ENCODE assay signal across 1 cellular context in the genomic region with DNA sequence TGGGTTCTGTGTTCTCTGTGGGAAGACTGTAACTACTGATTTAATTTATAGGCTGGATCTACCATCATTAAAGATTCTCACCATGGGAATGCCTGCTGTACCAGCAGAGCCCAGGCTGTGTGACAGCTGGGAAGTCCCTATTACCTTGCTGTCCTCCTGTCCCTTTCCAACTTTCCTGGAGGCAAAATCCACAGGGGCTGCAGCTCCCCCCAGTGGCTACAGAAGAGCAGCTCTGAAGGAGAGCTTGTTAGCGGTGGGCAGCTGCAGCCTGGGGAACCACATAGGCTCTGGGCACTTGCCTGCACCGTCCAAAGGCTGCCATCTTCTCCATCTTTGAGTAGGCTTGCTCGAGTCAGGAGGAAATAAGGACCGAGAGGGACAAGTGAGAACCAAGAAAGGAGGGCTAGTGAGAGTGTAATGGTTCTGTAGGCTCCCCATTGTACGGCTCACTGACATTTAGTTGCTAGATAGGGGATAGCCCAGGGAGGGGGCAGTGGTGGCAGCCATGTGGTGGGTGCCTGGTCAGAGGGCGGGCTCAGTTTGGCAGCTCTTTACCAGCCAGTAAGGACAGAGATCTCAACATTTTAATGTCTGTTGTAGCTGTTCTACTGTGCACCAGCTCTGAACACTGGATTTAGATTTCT.
TF ChIP-seq lines count a peak whose summit lies in the region.

No MANE protein-coding gene starts in this region.

TF ChIP-seq in HepG2, 621 proteins besides CTCF, POLR2A, EP300 and RAD21 (continued from another document and continues in another):
- TF ChIP-seq HOXA7 (CRISPR knock-in tag; IDR thresholded peaks at IDR 0.05) = no peak
- no peak for TF ChIP-seq TAF1 (CRISPR knock-in tag; IDR thresholded peaks at IDR 0.05)
- TF ChIP-seq, protein P1, sequence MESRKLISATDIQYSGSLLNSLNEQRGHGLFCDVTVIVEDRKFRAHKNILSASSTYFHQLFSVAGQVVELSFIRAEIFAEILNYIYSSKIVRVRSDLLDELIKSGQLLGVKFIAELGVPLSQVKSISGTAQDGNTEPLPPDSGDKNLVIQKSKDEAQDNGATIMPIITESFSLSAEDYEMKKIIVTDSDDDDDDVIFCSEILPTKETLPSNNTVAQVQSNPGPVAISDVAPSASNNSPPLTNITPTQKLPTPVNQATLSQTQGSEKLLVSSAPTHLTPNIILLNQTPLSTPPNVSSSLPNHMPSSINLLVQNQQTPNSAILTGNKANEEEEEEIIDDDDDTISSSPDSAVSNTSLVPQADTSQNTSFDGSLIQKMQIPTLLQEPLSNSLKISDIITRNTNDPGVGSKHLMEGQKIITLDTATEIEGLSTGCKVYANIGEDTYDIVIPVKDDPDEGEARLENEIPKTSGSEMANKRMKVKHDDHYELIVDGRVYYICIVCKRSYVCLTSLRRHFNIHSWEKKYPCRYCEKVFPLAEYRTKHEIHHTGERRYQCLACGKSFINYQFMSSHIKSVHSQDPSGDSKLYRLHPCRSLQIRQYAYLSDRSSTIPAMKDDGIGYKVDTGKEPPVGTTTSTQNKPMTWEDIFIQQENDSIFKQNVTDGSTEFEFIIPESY (CRISPR knock-in tag; IDR thresholded peaks at IDR 0.05) = 0 out of 2 replicates have a peak, but pooled peaks have one; percentile 46
- TF ChIP-seq ERF (CRISPR knock-in tag; IDR thresholded peaks at IDR 0.05) = peak; percentile 50; the same call in 1 of the 2 replicates
- peak; percentile 31 for TF ChIP-seq YY1 (IDR thresholded peaks at IDR 0.05; ENCODE audit: insufficient read depth, insufficient replicate concordance, low read depth, low read length)
- no peak for TF ChIP-seq SOX13 (IDR thresholded peaks at IDR 0.05)
- TF ChIP-seq SOX13 (CRISPR knock-in tag; conservative IDR thresholded peaks at IDR 0.05 in 1 of 2, IDR thresholded peaks at IDR 0.05 in 1 of 2) = 0 out of 4 replicates have a peak, but pooled peaks of 1 of the 2 experiments have one; percentile 7
- peak; percentile 31; the same call in 1 of the 2 replicates for TF ChIP-seq ZNF644 (CRISPR knock-in tag; IDR thresholded peaks at IDR 0.05; ENCODE audit: low read depth)
- TF ChIP-seq SMAD3 (CRISPR knock-in tag; IDR thresholded peaks at IDR 0.05) = no peak
- TF ChIP-seq MZF1 (CRISPR knock-in tag; IDR thresholded peaks at IDR 0.05; ENCODE audit: borderline replicate concordance) = no peak
- no peak for TF ChIP-seq ZNF577 (CRISPR knock-in tag; IDR thresholded peaks at IDR 0.05; ENCODE audit: borderline replicate concordance, low read depth)
- TF ChIP-seq NCOR1 (IDR thresholded peaks at IDR 0.05; ENCODE audit: borderline replicate concordance, low read length) = no peak
- TF ChIP-seq, protein P2, sequence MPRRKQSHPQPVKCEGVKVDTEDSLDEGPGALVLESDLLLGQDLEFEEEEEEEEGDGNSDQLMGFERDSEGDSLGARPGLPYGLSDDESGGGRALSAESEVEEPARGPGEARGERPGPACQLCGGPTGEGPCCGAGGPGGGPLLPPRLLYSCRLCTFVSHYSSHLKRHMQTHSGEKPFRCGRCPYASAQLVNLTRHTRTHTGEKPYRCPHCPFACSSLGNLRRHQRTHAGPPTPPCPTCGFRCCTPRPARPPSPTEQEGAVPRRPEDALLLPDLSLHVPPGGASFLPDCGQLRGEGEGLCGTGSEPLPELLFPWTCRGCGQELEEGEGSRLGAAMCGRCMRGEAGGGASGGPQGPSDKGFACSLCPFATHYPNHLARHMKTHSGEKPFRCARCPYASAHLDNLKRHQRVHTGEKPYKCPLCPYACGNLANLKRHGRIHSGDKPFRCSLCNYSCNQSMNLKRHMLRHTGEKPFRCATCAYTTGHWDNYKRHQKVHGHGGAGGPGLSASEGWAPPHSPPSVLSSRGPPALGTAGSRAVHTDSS (CRISPR knock-in tag; conservative IDR thresholded peaks at IDR 0.05) = no peak
- TF ChIP-seq, protein P3, sequence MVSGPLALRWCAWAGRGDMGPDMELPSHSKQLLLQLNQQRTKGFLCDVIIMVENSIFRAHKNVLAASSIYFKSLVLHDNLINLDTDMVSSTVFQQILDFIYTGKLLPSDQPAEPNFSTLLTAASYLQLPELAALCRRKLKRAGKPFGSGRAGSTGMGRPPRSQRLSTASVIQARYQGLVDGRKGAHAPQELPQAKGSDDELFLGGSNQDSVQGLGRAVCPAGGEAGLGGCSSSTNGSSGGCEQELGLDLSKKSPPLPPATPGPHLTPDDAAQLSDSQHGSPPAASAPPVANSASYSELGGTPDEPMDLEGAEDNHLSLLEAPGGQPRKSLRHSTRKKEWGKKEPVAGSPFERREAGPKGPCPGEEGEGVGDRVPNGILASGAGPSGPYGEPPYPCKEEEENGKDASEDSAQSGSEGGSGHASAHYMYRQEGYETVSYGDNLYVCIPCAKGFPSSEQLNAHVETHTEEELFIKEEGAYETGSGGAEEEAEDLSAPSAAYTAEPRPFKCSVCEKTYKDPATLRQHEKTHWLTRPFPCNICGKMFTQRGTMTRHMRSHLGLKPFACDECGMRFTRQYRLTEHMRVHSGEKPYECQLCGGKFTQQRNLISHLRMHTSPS (CRISPR knock-in tag; IDR thresholded peaks at IDR 0.05; ENCODE audit: low read depth) = no peak
- TF ChIP-seq ZNF775 (CRISPR knock-in tag; IDR thresholded peaks at IDR 0.05; ENCODE audit: borderline replicate concordance) = no peak
- TF ChIP-seq ZNF496 (CRISPR knock-in tag; IDR thresholded peaks at IDR 0.05; ENCODE audit: insufficient replicate concordance) = no peak
- peak; percentile 89 for TF ChIP-seq XRCC5 (optimal IDR thresholded peaks at IDR 0.05; ENCODE audit: low read length)
- TF ChIP-seq ZNF674 (CRISPR knock-in tag; IDR thresholded peaks at IDR 0.05; ENCODE audit: low read depth) = no peak
- no peak for TF ChIP-seq ZNF256 (CRISPR knock-in tag; conservative IDR thresholded peaks at IDR 0.05)
- no peak for TF ChIP-seq ZNF724P (CRISPR knock-in tag; IDR thresholded peaks at IDR 0.05; ENCODE audit: borderline replicate concordance)
- no peak for TF ChIP-seq FOSL1 (CRISPR knock-in tag; IDR thresholded peaks at IDR 0.05; ENCODE audit: borderline replicate concordance)
- TF ChIP-seq TSC22D2 (CRISPR knock-in tag; IDR thresholded peaks at IDR 0.05; ENCODE audit: borderline replicate concordance) = peak; percentile 70; the same call in 1 of the 2 replicates
- TF ChIP-seq, protein P4, sequence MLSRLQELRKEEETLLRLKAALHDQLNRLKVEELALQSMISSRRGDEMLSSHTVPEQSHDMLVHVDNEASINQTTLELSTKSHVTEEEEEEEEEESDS (CRISPR knock-in tag; IDR thresholded peaks at IDR 0.05; ENCODE audit: borderline replicate concordance) = no peak
- TF ChIP-seq ZNF282 (IDR thresholded peaks at IDR 0.05; ENCODE audit: partially characterized antibody) = no peak
- no peak for TF ChIP-seq HMG20B (CRISPR knock-in tag; conservative IDR thresholded peaks at IDR 0.05)
- TF ChIP-seq RFX5 (IDR thresholded peaks at IDR 0.05; ENCODE audit: low read depth, low read length) = no peak
- no peak for TF ChIP-seq WIZ (CRISPR knock-in tag; IDR thresholded peaks at IDR 0.05)
- TF ChIP-seq ZFP82 (CRISPR knock-in tag; IDR thresholded peaks at IDR 0.05; ENCODE audit: borderline replicate concordance) = no peak
- TF ChIP-seq SOX6 (IDR thresholded peaks at IDR 0.05) = no peak
- TF ChIP-seq SOX6 (CRISPR knock-in tag; IDR thresholded peaks at IDR 0.05) = peak; percentile 36; the same call in 1 of the 2 replicates
- no peak for TF ChIP-seq AHR (CRISPR knock-in tag; IDR thresholded peaks at IDR 0.05)
- TF ChIP-seq ZNF274 (CRISPR knock-in tag; IDR thresholded peaks at IDR 0.05) = no peak
- TF ChIP-seq, protein P5, sequence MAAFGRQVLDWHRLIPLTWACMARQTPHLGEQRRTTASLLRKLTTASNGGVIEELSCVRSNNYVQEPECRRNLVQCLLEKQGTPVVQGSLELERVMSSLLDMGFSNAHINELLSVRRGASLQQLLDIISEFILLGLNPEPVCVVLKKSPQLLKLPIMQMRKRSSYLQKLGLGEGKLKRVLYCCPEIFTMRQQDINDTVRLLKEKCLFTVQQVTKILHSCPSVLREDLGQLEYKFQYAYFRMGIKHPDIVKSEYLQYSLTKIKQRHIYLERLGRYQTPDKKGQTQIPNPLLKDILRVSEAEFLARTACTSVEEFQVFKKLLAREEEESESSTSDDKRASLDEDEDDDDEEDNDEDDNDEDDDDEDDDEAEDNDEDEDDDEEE (CRISPR knock-in tag; IDR thresholded peaks at IDR 0.05) = peak; percentile 36; the same call in 1 of the 2 replicates
- TF ChIP-seq NRL (CRISPR knock-in tag; IDR thresholded peaks at IDR 0.05; ENCODE audit: borderline replicate concordance) = no peak
- no peak for TF ChIP-seq MTF1 (CRISPR knock-in tag; IDR thresholded peaks at IDR 0.05)
- TF ChIP-seq, protein P6, sequence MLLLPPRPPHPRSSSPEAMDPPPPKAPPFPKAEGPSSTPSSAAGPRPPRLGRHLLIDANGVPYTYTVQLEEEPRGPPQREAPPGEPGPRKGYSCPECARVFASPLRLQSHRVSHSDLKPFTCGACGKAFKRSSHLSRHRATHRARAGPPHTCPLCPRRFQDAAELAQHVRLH (CRISPR knock-in tag; IDR thresholded peaks at IDR 0.05; ENCODE audit: borderline replicate concordance, low read depth) = peak; percentile 81; the same call in 1 of the 2 replicates
- TF ChIP-seq ZNF383 (CRISPR knock-in tag; IDR thresholded peaks at IDR 0.05; ENCODE audit: borderline replicate concordance) = no peak
- TF ChIP-seq, protein P7, sequence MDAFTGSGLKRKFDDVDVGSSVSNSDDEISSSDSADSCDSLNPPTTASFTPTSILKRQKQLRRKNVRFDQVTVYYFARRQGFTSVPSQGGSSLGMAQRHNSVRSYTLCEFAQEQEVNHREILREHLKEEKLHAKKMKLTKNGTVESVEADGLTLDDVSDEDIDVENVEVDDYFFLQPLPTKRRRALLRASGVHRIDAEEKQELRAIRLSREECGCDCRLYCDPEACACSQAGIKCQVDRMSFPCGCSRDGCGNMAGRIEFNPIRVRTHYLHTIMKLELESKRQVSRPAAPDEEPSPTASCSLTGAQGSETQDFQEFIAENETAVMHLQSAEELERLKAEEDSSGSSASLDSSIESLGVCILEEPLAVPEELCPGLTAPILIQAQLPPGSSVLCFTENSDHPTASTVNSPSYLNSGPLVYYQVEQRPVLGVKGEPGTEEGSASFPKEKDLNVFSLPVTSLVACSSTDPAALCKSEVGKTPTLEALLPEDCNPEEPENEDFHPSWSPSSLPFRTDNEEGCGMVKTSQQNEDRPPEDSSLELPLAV (CRISPR knock-in tag; conservative IDR thresholded peaks at IDR 0.05; ENCODE audit: low read depth) = no peak
- TF ChIP-seq ZNF331 (CRISPR knock-in tag; IDR thresholded peaks at IDR 0.05) = 0 out of 2 replicates have a peak, but pooled peaks have one; percentile 33
- TF ChIP-seq ZNF782 (CRISPR knock-in tag; IDR thresholded peaks at IDR 0.05; ENCODE audit: borderline replicate concordance) = 0 out of 2 replicates have a peak, but pooled peaks have one; percentile 37
- 0 out of 2 replicates have a peak, but pooled peaks have one; percentile 36 for TF ChIP-seq ETV5 (CRISPR knock-in tag; IDR thresholded peaks at IDR 0.05; ENCODE audit: borderline replicate concordance)
- TF ChIP-seq, protein P8, sequence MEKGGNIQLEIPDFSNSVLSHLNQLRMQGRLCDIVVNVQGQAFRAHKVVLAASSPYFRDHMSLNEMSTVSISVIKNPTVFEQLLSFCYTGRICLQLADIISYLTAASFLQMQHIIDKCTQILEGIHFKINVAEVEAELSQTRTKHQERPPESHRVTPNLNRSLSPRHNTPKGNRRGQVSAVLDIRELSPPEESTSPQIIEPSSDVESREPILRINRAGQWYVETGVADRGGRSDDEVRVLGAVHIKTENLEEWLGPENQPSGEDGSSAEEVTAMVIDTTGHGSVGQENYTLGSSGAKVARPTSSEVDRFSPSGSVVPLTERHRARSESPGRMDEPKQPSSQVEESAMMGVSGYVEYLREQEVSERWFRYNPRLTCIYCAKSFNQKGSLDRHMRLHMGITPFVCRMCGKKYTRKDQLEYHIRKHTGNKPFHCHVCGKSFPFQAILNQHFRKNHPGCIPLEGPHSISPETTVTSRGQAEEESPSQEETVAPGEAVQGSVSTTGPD (CRISPR knock-in tag; IDR thresholded peaks at IDR 0.05) = no peak
- peak; percentile 36; the same call in 1 of the 2 replicates for TF ChIP-seq GATAD2A (CRISPR knock-in tag; IDR thresholded peaks at IDR 0.05)
- TF ChIP-seq ZSCAN22 (CRISPR knock-in tag; IDR thresholded peaks at IDR 0.05) = no peak
- peak; percentile 28 for TF ChIP-seq JARID2 (CRISPR knock-in tag; IDR thresholded peaks at IDR 0.05; ENCODE audit: insufficient replicate concordance)
- no peak for TF ChIP-seq FOXM1 (CRISPR knock-in tag; IDR thresholded peaks at IDR 0.05)
- TF ChIP-seq DNMT1 (CRISPR knock-in tag; IDR thresholded peaks at IDR 0.05) = no peak
- TF ChIP-seq SNAI1 (CRISPR knock-in tag; IDR thresholded peaks at IDR 0.05; ENCODE audit: borderline replicate concordance) = no peak
- no peak for TF ChIP-seq ZNF460 (CRISPR knock-in tag; IDR thresholded peaks at IDR 0.05; ENCODE audit: borderline replicate concordance)
- 0 out of 2 replicates have a peak, but pooled peaks have one; percentile 14 for TF ChIP-seq MED1 (CRISPR knock-in tag; IDR thresholded peaks at IDR 0.05)
- TF ChIP-seq KAT8 (CRISPR knock-in tag; IDR thresholded peaks at IDR 0.05) = peak; percentile 32; the same call in 1 of the 2 replicates
- no peak for TF ChIP-seq KAT2B (IDR thresholded peaks at IDR 0.05; ENCODE audit: borderline replicate concordance, low read depth, low read length)
- no peak for TF ChIP-seq ZNF652 (CRISPR knock-in tag; IDR thresholded peaks at IDR 0.05; ENCODE audit: borderline replicate concordance, low read depth)
- no peak for TF ChIP-seq PAWR (CRISPR knock-in tag; IDR thresholded peaks at IDR 0.05; ENCODE audit: borderline replicate concordance)
- no peak for TF ChIP-seq REXO4 (CRISPR knock-in tag; IDR thresholded peaks at IDR 0.05; ENCODE audit: borderline replicate concordance)
- TF ChIP-seq RXRB (CRISPR knock-in tag; IDR thresholded peaks at IDR 0.05; ENCODE audit: borderline replicate concordance) = peak; percentile 40; the same call in 1 of the 2 replicates
- TF ChIP-seq, protein P9, sequence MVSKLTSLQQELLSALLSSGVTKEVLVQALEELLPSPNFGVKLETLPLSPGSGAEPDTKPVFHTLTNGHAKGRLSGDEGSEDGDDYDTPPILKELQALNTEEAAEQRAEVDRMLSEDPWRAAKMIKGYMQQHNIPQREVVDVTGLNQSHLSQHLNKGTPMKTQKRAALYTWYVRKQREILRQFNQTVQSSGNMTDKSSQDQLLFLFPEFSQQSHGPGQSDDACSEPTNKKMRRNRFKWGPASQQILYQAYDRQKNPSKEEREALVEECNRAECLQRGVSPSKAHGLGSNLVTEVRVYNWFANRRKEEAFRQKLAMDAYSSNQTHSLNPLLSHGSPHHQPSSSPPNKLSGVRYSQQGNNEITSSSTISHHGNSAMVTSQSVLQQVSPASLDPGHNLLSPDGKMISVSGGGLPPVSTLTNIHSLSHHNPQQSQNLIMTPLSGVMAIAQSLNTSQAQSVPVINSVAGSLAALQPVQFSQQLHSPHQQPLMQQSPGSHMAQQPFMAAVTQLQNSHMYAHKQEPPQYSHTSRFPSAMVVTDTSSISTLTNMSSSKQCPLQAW (CRISPR knock-in tag; IDR thresholded peaks at IDR 0.05) = peak; percentile 76
- 0 out of 2 replicates have a peak, but pooled peaks have one; percentile 78 for TF ChIP-seq ZNF572 (CRISPR knock-in tag; IDR thresholded peaks at IDR 0.05)
- TF ChIP-seq CBFB (CRISPR knock-in tag; IDR thresholded peaks at IDR 0.05) = no peak
- no peak for TF ChIP-seq ETV6 (CRISPR knock-in tag; conservative IDR thresholded peaks at IDR 0.05)
- TF ChIP-seq ZNF335 (CRISPR knock-in tag; IDR thresholded peaks at IDR 0.05) = 0 out of 2 replicates have a peak, but pooled peaks have one; percentile 26
- no peak for TF ChIP-seq RFX1 (IDR thresholded peaks at IDR 0.05)
